Comparison of ENCODE assay signal across 8 cellular contexts in the genomic region with DNA sequence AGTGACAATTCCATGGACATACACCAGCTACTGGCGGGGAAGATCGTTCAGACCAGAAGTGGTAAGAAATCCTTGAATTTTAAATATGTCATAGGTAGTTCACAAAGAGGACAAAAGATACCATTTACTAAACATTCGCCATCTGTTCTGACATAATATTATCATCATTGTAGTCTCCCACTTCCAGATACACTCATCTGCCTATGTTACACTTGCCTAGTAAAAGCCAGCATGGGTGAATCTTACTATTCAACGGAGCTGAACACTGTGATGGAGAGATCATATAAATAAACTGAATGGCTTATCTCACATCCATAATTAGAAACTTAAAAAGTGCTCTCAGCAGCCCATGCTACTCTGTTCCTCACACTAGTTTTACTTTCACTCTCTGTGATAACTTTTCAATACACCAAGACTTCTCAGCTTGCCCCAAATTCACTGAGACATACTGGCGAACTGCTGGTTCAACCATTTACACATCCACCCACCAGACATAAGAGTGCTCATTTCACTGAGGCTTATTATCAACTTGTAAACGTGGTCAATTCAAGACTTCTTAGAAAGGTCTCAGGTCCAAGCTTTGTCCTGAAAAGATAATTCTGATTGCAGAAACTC. TPM values are rescaled to one million over a fixed set of nuclear protein-coding genes. Genes with fewer than 3 reads are reported as not detected.
A peak's percentile ranks its signal among the peaks of the same experiment; 100 is the strongest.
DNase-seq lines count a peak whose midpoint lies in the region; ATAC-seq and TF ChIP-seq lines count a peak whose summit lies in the region.

No MANE protein-coding gene starts in this region.

- peak overlapping the region; percentile 99 for H3K27ac ChIP-seq in psoas muscle

- no peaks in the 10 kb centered on the region for H3K27me3 ChIP-seq in psoas muscle (ENCODE audit: insufficient read depth in 3 of 3, low read length in 2 of 3)

- no peaks in the 10 kb centered on the region for H3K36me3 ChIP-seq in psoas muscle (ENCODE audit: insufficient read depth in 1 of 2, low read depth in 1 of 2)

- peaks cover 33% of the 10 kb centered on the region for H3K4me1 ChIP-seq in psoas muscle

- WGBS in psoas muscle, 3 donors: 24 to 30% (median 28%) methylated on average over 6 of the region's 6 CpGs

- DNase-seq in AML-193 (lab: John Stamatoyannopoulos, UW): peak; percentile 74 to 78
- peak; percentile 5 for DNase-seq in fibroblast of the conjunctiva (ENCODE audit: low read depth)
- DNase-seq in psoas muscle: no peak
- DNase-seq in stimulated activated CD8-positive, alpha-beta memory T cell treated with anti-CD3 and anti-CD28 coated beads, Interleukin-4, amount 100 ng/mL, for 48 hours: no peak
- no peak for DNase-seq in NCI-H2227 (lab: John Stamatoyannopoulos, UW; ENCODE audit: unreplicated experiment)

- H3K9me3 ChIP-seq in psoas muscle: no peaks in the 10 kb centered on the region

- intact Hi-C loops in psoas muscle (cut with DNase I): loop anchor here in 1 of 2 donors (5.0 kb wide), 1 partner anchor 257 kb away; the partner anchor contains the start of gene VAMP4

- TF ChIP-seq CTCF in psoas muscle (IDR thresholded peaks at IDR 0.05): no peak

- H3K4me3 ChIP-seq in psoas muscle: peak overlapping the region; percentile 97

- peak; percentile 48 for ATAC-seq in GM19025 (IDR thresholded peaks at IDR 0.05; ENCODE audit: low read depth, unreplicated experiment)
- ATAC-seq in HG03103 (IDR thresholded peaks at IDR 0.05; ENCODE audit: low read depth, unreplicated experiment): peak; percentile 46
- ATAC-seq in SK-N-SH treated with all-trans-retinoic acid at 6 μM for 48 hours: peak; percentile 62
- peak; percentile 42 to 58 (median 57) for ATAC-seq in psoas muscle

TF ChIP-seq in SK-N-SH treated with all-trans-retinoic acid at 6 μM for 48 hours, 23 proteins besides CTCF, POLR2A, EP300 and RAD21:
- TF ChIP-seq CSDC2 (CRISPR knock-in tag; IDR thresholded peaks at IDR 0.05) (no peak), ZFP30 (CRISPR knock-in tag; IDR thresholded peaks at IDR 0.05) (no peak), TCF4 (CRISPR knock-in tag; IDR thresholded peaks at IDR 0.05; ENCODE audit: borderline replicate concordance) (no peak), ARNTL (CRISPR knock-in tag; IDR thresholded peaks at IDR 0.05; ENCODE audit: borderline replicate concordance, low read depth) (no peak), RARB (CRISPR knock-in tag; IDR thresholded peaks at IDR 0.05) (no peak), ZNF70 (CRISPR knock-in tag; IDR thresholded peaks at IDR 0.05) (no peak), CSRNP3 (CRISPR knock-in tag; IDR thresholded peaks at IDR 0.05) (no peak), ZNF565 (CRISPR knock-in tag; conservative IDR thresholded peaks at IDR 0.05; ENCODE audit: low read depth) (no peak), PATZ1 (CRISPR knock-in tag; IDR thresholded peaks at IDR 0.05; ENCODE audit: borderline replicate concordance) (no peak), ESRRG (CRISPR knock-in tag; IDR thresholded peaks at IDR 0.05) (no peak), ISL1 (CRISPR knock-in tag; IDR thresholded peaks at IDR 0.05) (no peak), TOX (CRISPR knock-in tag; IDR thresholded peaks at IDR 0.05; ENCODE audit: borderline replicate concordance) (no peak), BACH2 (CRISPR knock-in tag; IDR thresholded peaks at IDR 0.05; ENCODE audit: borderline replicate concordance) (no peak), PPARA (CRISPR knock-in tag; IDR thresholded peaks at IDR 0.05; ENCODE audit: borderline replicate concordance) (no peak), OSR1 (CRISPR knock-in tag; IDR thresholded peaks at IDR 0.05) (no peak)
- TF ChIP-seq, protein P1, sequence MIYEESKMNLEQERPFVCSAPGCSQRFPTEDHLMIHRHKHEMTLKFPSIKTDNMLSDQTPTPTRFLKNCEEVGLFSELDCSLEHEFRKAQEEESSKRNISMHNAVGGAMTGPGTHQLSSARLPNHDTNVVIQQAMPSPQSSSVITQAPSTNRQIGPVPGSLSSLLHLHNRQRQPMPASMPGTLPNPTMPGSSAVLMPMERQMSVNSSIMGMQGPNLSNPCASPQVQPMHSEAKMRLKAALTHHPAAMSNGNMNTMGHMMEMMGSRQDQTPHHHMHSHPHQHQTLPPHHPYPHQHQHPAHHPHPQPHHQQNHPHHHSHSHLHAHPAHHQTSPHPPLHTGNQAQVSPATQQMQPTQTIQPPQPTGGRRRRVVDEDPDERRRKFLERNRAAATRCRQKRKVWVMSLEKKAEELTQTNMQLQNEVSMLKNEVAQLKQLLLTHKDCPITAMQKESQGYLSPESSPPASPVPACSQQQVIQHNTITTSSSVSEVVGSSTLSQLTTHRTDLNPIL (CRISPR knock-in tag; IDR thresholded peaks at IDR 0.05; ENCODE audit: low read depth): no peak

RNA-seq across cellular contexts. Expression of gene PRRC2C, which starts 0.5 kb away (rescaled TPM):
- total RNA-seq in psoas muscle: 10 to 100 TPM; 50.8 to 71.4 (median 65.8) TPM
- polyA plus RNA-seq in psoas muscle: 10 to 100 TPM; 12.7 to 20.4 (median 19.1) TPM

Comparison
In these comparisons a context has a peak if more than half of its experiments do, and no peak if none do; other contexts are left out.
1. DNase-seq: peak in AML-193 (2 of 2) and fibroblast of the conjunctiva (single experiment); none in psoas muscle (0 of 2), stimulated activated CD8-positive, alpha-beta memory T cell treated with anti-CD3 and anti-CD28 coated beads, Interleukin-4, amount 100 ng/mL, for 48 hours (single experiment) and NCI-H2227 (single experiment).
2. Peak in every context shown above with its lines, with median percentiles within 50 percentile points of each other: ATAC-seq.